Comparison of ENCODE assay signal across 12 cellular contexts in genomic region chr7:44712012-44712411, GRCh38. TPM values are rescaled to one million over a fixed set of nuclear protein-coding genes. Genes with fewer than 3 reads are reported as not detected.
DNase-seq lines count a peak whose midpoint lies in the region; ATAC-seq lines count a peak whose summit lies in the region.
"Had no signal": no experiment of that assay in that cellular context is flagged by ENCODE, and none has a peak within 500 bp of the region (broad histone marks: within the 10 kb centered on the region; RNA-seq: fewer than 3 reads in every experiment).

No MANE protein-coding gene starts in this region.

- CTCF ChIA-PET in T-cell (lab: Charles Lee), result no interaction called here

- H3K4me3 Mint-ChIP-seq in stimulated activated naive CD8-positive, alpha-beta T cell treated with anti-CD3 and anti-CD28 coated beads, Interleukin-15, amount 100 ng/mL, for 72 hours, result no peak overlapping the region
- H3K4me3 Mint-ChIP-seq in T-cell, result no peak overlapping the region
- H3K4me3 Mint-ChIP-seq: activated CD8-positive, alpha-beta memory T cell treated with anti-CD3 and anti-CD28 coated beads, Interleukin-2, amount 10 ng/mL, durations not matched to agents 7 days and 5 days had no signal

- H3K27me3 Mint-ChIP-seq in stimulated activated naive CD8-positive, alpha-beta T cell treated with anti-CD3 and anti-CD28 coated beads, Interleukin-15, amount 100 ng/mL, for 72 hours, result no peaks in the 10 kb centered on the region
- H3K27me3 Mint-ChIP-seq in T-cell, result no peaks in the 10 kb centered on the region
- H3K27me3 Mint-ChIP-seq: activated CD8-positive, alpha-beta memory T cell treated with anti-CD3 and anti-CD28 coated beads, Interleukin-2, amount 10 ng/mL, durations not matched to agents 7 days and 5 days had no signal

- peak; percentile 13 for ATAC-seq in stimulated activated naive CD8-positive, alpha-beta T cell treated with anti-CD3 and anti-CD28 coated beads, Interleukin-15, amount 100 ng/mL, for 72 hours
- no peak for ATAC-seq in stimulated activated naive CD8-positive, alpha-beta T cell treated with anti-CD3 and anti-CD28 coated beads, Interleukin-15, Interleukin-2, amounts not matched to agents 100 U/mL and 50 U/mL, for 24 hours
- ATAC-seq in T-cell (replicated peaks in 1 of 4), result no peak
- ATAC-seq in left lobe of liver, result peak; percentile 23
- ATAC-seq: activated CD8-positive, alpha-beta memory T cell treated with anti-CD3 and anti-CD28 coated beads, Interleukin-2, amount 10 ng/mL, durations not matched to agents 7 days and 5 days had no signal

- H3K9me3 Mint-ChIP-seq in stimulated activated naive CD8-positive, alpha-beta T cell treated with anti-CD3 and anti-CD28 coated beads, Interleukin-15, amount 100 ng/mL, for 72 hours, result no peaks in the 10 kb centered on the region
- H3K9me3 Mint-ChIP-seq in T-cell, result no peaks in the 10 kb centered on the region

- intact Hi-C loops in posterior cingulate gyrus (cut with DNase I), result no loop called here

- no peak for DNase-seq in stimulated activated naive CD8-positive, alpha-beta T cell treated with anti-CD3 and anti-CD28 coated beads, Interleukin-15, amount 100 ng/mL, for 72 hours
- no peak for DNase-seq in stimulated activated naive CD8-positive, alpha-beta T cell treated with anti-CD3 and anti-CD28 coated beads, Interleukin-15, Interleukin-2, amounts not matched to agents 100 U/mL and 50 U/mL, for 24 hours
- no peak for DNase-seq in T-cell
- DNase-seq in left lobe of liver (ENCODE audit: low spot score), result no peak
- no peak for DNase-seq in anterior cingulate cortex (lab: John Stamatoyannopoulos, UW)
- no peak for DNase-seq in posterior cingulate gyrus
- no peak for DNase-seq in KG1 (lab: John Stamatoyannopoulos, UW)
- no peak for DNase-seq in NCI-H82 treated with DMSO at 0.1 percent for 48 hours (lab: John Stamatoyannopoulos, UW; ENCODE audit: unreplicated experiment)
- DNase-seq: activated CD8-positive, alpha-beta memory T cell treated with anti-CD3 and anti-CD28 coated beads, Interleukin-2, amount 10 ng/mL, durations not matched to agents 7 days and 5 days; dorsolateral prefrontal cortex; NCI-H1048; SIG-M5 had no signal

- H3K27ac Mint-ChIP-seq in stimulated activated naive CD8-positive, alpha-beta T cell treated with anti-CD3 and anti-CD28 coated beads, Interleukin-15, amount 100 ng/mL, for 72 hours, result peak overlapping the region in 1 of 2 donors; percentile 56
- peak overlapping the region; percentile 62 to 73 for H3K27ac Mint-ChIP-seq in T-cell
- H3K27ac Mint-ChIP-seq: activated CD8-positive, alpha-beta memory T cell treated with anti-CD3 and anti-CD28 coated beads, Interleukin-2, amount 10 ng/mL, durations not matched to agents 7 days and 5 days had no signal

- peaks cover 9% of the 10 kb centered on the region for H3K4me1 Mint-ChIP-seq in stimulated activated naive CD8-positive, alpha-beta T cell treated with anti-CD3 and anti-CD28 coated beads, Interleukin-15, amount 100 ng/mL, for 72 hours
- H3K4me1 Mint-ChIP-seq in T-cell, result peaks cover 7 to 23% (median 12%) of the 10 kb centered on the region in 3 donors

- POLR2A ChIA-PET in T-cell (lab: Charles Lee), result no interaction called here

- H3K36me3 Mint-ChIP-seq in T-cell, result peaks cover 15% of the 10 kb centered on the region

RNA-seq across cellular contexts. Expression of gene ZMIZ2, which starts 36.6 kb away (rescaled TPM):
- total RNA-seq in T-cell, result 100 to 1,000 TPM; 112 to 172 (median 145) TPM
- 37.5 TPM for total RNA-seq in left lobe of liver

Comparison
In these comparisons a context has a peak if more than half of its experiments do, and no peak if none do; other contexts are left out.
1. ATAC-seq: peak in stimulated activated naive CD8-positive, alpha-beta T cell treated with anti-CD3 and anti-CD28 coated beads, Interleukin-15, amount 100 ng/mL, for 72 hours (single experiment) and left lobe of liver (single experiment); none in stimulated activated naive CD8-positive, alpha-beta T cell treated with anti-CD3 and anti-CD28 coated beads, Interleukin-15, Interleukin-2, amounts not matched to agents 100 U/mL and 50 U/mL, for 24 hours (single experiment) and T-cell (0 of 4).